ENCODE assay signal across 5 cellular contexts in genomic region chr4:78868712-78869111, GRCh38.
DNase-seq lines count a peak whose midpoint lies in the region; ATAC-seq and TF ChIP-seq lines count a peak whose summit lies in the region.
"Not testable (repeated sequence)": the region's sequence is repeated elsewhere in the genome, so short reads cannot be mapped to it uniquely, and the experiment has no call there.

No MANE protein-coding gene starts in this region.

- H3K4me1 ChIP-seq in IMR-90 (ENCODE audit: control insufficient read depth, insufficient read depth, low read length); right cardiac atrium (ENCODE audit: control insufficient read depth, insufficient read depth, low read length); mesenchymal stem cell (ENCODE audit: control insufficient read depth, insufficient read depth, low read depth, low read length): not testable (repeated sequence)
- peaks cover 0 to 12% (median 7%) of the 10 kb centered on the region in 6 donors for H3K4me1 ChIP-seq in spleen

- not testable (repeated sequence) for H4K5ac ChIP-seq in IMR-90 (ENCODE audit: low read depth, low read length)

- H3K9me1 ChIP-seq in IMR-90 (ENCODE audit: insufficient read depth, low read length): not testable (repeated sequence)

- not testable (repeated sequence) for H3K4me1 Mint-ChIP-seq in endothelial cell (ENCODE audit: unreplicated experiment)

- not testable (repeated sequence) for H4K20me1 ChIP-seq in IMR-90 (ENCODE audit: insufficient read depth, low read length)

- H3K27ac ChIP-seq in IMR-90 (ENCODE audit: insufficient read depth, low read length); right cardiac atrium (ENCODE audit: low read length); mesenchymal stem cell (ENCODE audit: low read length, poor library complexity, severe bottlenecking); spleen: not testable (repeated sequence)

- TSS peak; percentile 18 for BruUV-seq in IMR-90 (replicated peaks; lab: Mats Ljungman, UMichigan)

- not testable (repeated sequence) for DNase-seq in IMR-90; endothelial cell (ENCODE audit: low spot score); mesenchymal stem cell
- DNase-seq in right cardiac atrium (peak in 2 of 3 donors; percentile 14 to 19), spleen (peak; percentile 47)

- peak overlapping the region; percentile 48 for H3K27ac Mint-ChIP-seq in endothelial cell (ENCODE audit: unreplicated experiment)

- not testable (repeated sequence) for H3K56ac ChIP-seq in IMR-90 (ENCODE audit: extremely low read depth, insufficient read depth, low read length)

- H3K4me3 Mint-ChIP-seq in endothelial cell (ENCODE audit: unreplicated experiment): not testable (repeated sequence)

- not testable (repeated sequence) for H3K9ac ChIP-seq in IMR-90 (ENCODE audit: low read depth, low read length); mesenchymal stem cell (ENCODE audit: low read length)

- POLR2A ChIA-PET in IMR-90 (lab: Charles Lee; ENCODE audit: unreplicated experiment): not testable (repeated sequence)

- not testable (repeated sequence) for H4K91ac ChIP-seq in IMR-90 (ENCODE audit: insufficient read depth, low read depth, low read length); mesenchymal stem cell (ENCODE audit: low read length)

- H3K23ac ChIP-seq in IMR-90 (ENCODE audit: low read depth, low read length); mesenchymal stem cell (ENCODE audit: low read length in 2 of 2): not testable (repeated sequence)

- not testable (repeated sequence) for H2BK5ac ChIP-seq in IMR-90 (ENCODE audit: low read depth, low read length, poor library complexity, severe bottlenecking)
- peak overlapping the region; percentile 38 for H2BK5ac ChIP-seq in mesenchymal stem cell (ENCODE audit: low read depth, low read length, poor library complexity, severe bottlenecking)

- H2AFZ ChIP-seq in IMR-90 (replicated peaks; ENCODE audit: low read length, poor library complexity); mesenchymal stem cell (ENCODE audit: low read depth, low read length): not testable (repeated sequence)

- not testable (repeated sequence) for H2BK15ac ChIP-seq in IMR-90 (ENCODE audit: low read depth, low read length); mesenchymal stem cell (ENCODE audit: low read depth, poor library complexity, severe bottlenecking)

- H3K14ac ChIP-seq in IMR-90 (replicated peaks; ENCODE audit: low read depth, low read length): not testable (repeated sequence)
- H3K14ac ChIP-seq in mesenchymal stem cell (ENCODE audit: low read length in 2 of 2): peak overlapping the region in 1 of 2 experiments; percentile 32

- TF ChIP-seq RAD21 in IMR-90 (IDR thresholded peaks at IDR 0.05; ENCODE audit: low read length): not testable (repeated sequence)

- H2BK120ac ChIP-seq in IMR-90 (ENCODE audit: low read depth, low read length); mesenchymal stem cell (ENCODE audit: low read depth, low read length): not testable (repeated sequence)

- not testable (repeated sequence) for H3K27me3 ChIP-seq in IMR-90 (ENCODE audit: control insufficient read depth, insufficient read depth, low read length); right cardiac atrium (ENCODE audit: control insufficient read depth, insufficient read depth); mesenchymal stem cell (ENCODE audit: control insufficient read depth in 1 of 2, insufficient read depth in 1 of 2, low read length in 2 of 2); spleen (replicated peaks in 1 of 7)

- not testable (repeated sequence) for H3K4me3 ChIP-seq in IMR-90 (ENCODE audit: insufficient read depth, low read depth, low read length); right cardiac atrium (ENCODE audit: low read length); mesenchymal stem cell (ENCODE audit: insufficient read depth in 1 of 2, low read depth in 1 of 2, low read length in 2 of 2); spleen

- not testable (repeated sequence) for H3K27me3 Mint-ChIP-seq in endothelial cell (ENCODE audit: unreplicated experiment)

- not testable (repeated sequence) for TF ChIP-seq CTCF in IMR-90 (conservative IDR thresholded peaks at IDR 0.05; ENCODE audit: low read depth, low read length); endothelial cell (IDR thresholded peaks at IDR 0.05; ENCODE audit: unreplicated experiment); spleen (IDR thresholded peaks at IDR 0.05 in 8 of 11, conservative IDR thresholded peaks at IDR 0.05 in 3 of 11)

- H3K9me3 Mint-ChIP-seq in endothelial cell (ENCODE audit: unreplicated experiment): not testable (repeated sequence)

- not testable (repeated sequence) for H2BK20ac ChIP-seq in IMR-90 (ENCODE audit: low read depth, low read length)

- in situ Hi-C loops in IMR-90 (cut with MboI; ENCODE audit: low sequenced_read_pairs): loop anchor here (5.0 to 25.0 kb wide), 2 partner anchors 256 to 906 kb away; no protein-coding TSS in a partner anchor

- TF ChIP-seq POLR2A in IMR-90 (IDR thresholded peaks at IDR 0.05; ENCODE audit: low read depth, low read length); spleen (IDR thresholded peaks at IDR 0.05): not testable (repeated sequence)

- not testable (repeated sequence) for H4K8ac ChIP-seq in IMR-90 (ENCODE audit: low read depth in 2 of 2, low read length in 2 of 2); mesenchymal stem cell (ENCODE audit: low read length)

- H3K18ac ChIP-seq in IMR-90 (ENCODE audit: low read depth, low read length); mesenchymal stem cell (ENCODE audit: low read depth in 1 of 2, low read length in 2 of 2): not testable (repeated sequence)

- H2AK5ac ChIP-seq in IMR-90 (ENCODE audit: low read depth, low read length); mesenchymal stem cell (ENCODE audit: low read length, severe bottlenecking): not testable (repeated sequence)

- ATAC-seq in IMR-90 (ENCODE audit: low read depth); right cardiac atrium: not testable (repeated sequence)

- H3K4ac ChIP-seq in IMR-90 (ENCODE audit: low read depth, low read length); mesenchymal stem cell (ENCODE audit: low read depth in 1 of 2, low read length in 2 of 2): not testable (repeated sequence)

- WGBS in IMR-90 (ENCODE audit: extremely low coverage in 2 of 2, insufficient read length in 1 of 2), 2 experiments: no CpG with 5 or more reads among the region's 5 CpGs
- WGBS in right cardiac atrium: 95% methylated on average over 5 of the region's 5 CpGs
- 98% methylated on average over 5 of the region's 5 CpGs for WGBS in mesenchymal stem cell
- WGBS in spleen, 5 donors: 94 to 100% (median 97%) methylated on average over 5 of the region's 5 CpGs

- intact Hi-C loops in IMR-90 (cut with micrococcal nuclease): not testable (repeated sequence)
- intact Hi-C loops in right cardiac atrium (cut with DNase I) (loop anchor here in 1 of 4 donors (10.0 kb wide), 1 partner anchor 94 kb away; the partner anchor contains the start of gene BMP2K), spleen (cut with DNase I; ENCODE audit: low total_unique reads) (loop anchor here (10.0 kb wide), 1 partner anchor 254 kb away; no protein-coding TSS in a partner anchor)

- not testable (repeated sequence) for H3K4me2 ChIP-seq in IMR-90 (ENCODE audit: low read depth, low read length); mesenchymal stem cell (ENCODE audit: low read length, poor library complexity, severe bottlenecking)

- H3K79me1 ChIP-seq in IMR-90 (ENCODE audit: low read depth in 1 of 2, low read length in 2 of 2): not testable (repeated sequence)
- peaks cover 13% of the 10 kb centered on the region for H3K79me1 ChIP-seq in mesenchymal stem cell (replicated peaks; ENCODE audit: low read length, poor library complexity, severe bottlenecking)

- dilution Hi-C loops in IMR-90 (cut with HindIII; ENCODE audit: low sequenced_read_pairs, unreplicated experiment): loop anchor here (25.0 kb wide), 1 partner anchor 256 kb away; no protein-coding TSS in a partner anchor

- CTCF ChIA-PET in IMR-90 (lab: Yijun Ruan, JAX): not testable (repeated sequence)

- not testable (repeated sequence) for H3K9me3 ChIP-seq in IMR-90 (ENCODE audit: control insufficient read depth, insufficient read depth, low read length); right cardiac atrium (ENCODE audit: control insufficient read depth, low read length); mesenchymal stem cell (ENCODE audit: control insufficient read depth, low read length); spleen

- H2BK12ac ChIP-seq in mesenchymal stem cell (ENCODE audit: low read length in 2 of 2): not testable (repeated sequence)

- H2AK9ac ChIP-seq in IMR-90 (replicated peaks; ENCODE audit: low read depth, low read length, poor library complexity): not testable (repeated sequence)

- H3K36me3 ChIP-seq in IMR-90 (ENCODE audit: control insufficient read depth, insufficient read depth, low read length) (peaks cover 17% of the 10 kb centered on the region), mesenchymal stem cell (ENCODE audit: control insufficient read depth in 1 of 2, insufficient read depth in 2 of 2, low read depth in 1 of 2, low read length in 2 of 2) (peaks cover 19 to 81% of the 10 kb centered on the region in 2 experiments), spleen (peaks cover 4 to 87% (median 53%) of the 10 kb centered on the region in 6 donors)

- peaks cover 57% of the 10 kb centered on the region for H3K36me3 Mint-ChIP-seq in endothelial cell (ENCODE audit: low read depth, unreplicated experiment)
